In genomic region chr18:23626451-23627279, GRCh38 we compare ENCODE assay signal across 13 cellular contexts. TPM values are rescaled to one million over a fixed set of nuclear protein-coding genes. Genes with fewer than 3 reads are reported as not detected.
DNase-seq lines count a peak whose midpoint lies in the region; ATAC-seq, FAIRE-seq and TF ChIP-seq lines count a peak whose summit lies in the region.
"Had no signal": no experiment of that assay in that cellular context is flagged by ENCODE, and none has a peak within 500 bp of the region (broad histone marks: within the 10 kb centered on the region; RNA-seq: fewer than 3 reads in every experiment).

No MANE protein-coding gene starts in this region.

- TF ChIP-seq CTCF in A549 (IDR thresholded peaks at IDR 0.05), result no peak
- no peak for TF ChIP-seq CTCF in HEK293 (tag by site-specific recombination; IDR thresholded peaks at IDR 0.05)

- intact Hi-C loops in activated T-helper 1 cell treated with anti-CD3 and anti-CD28 coated beads, Interleukin-12 subunit alpha, Interleukin-12 subunit beta, Interleukin-2, Interleukin-4 antibody, amounts not matched to agents 30 ng/mL and 10 ng/mL and 1 ng/mL, durations not matched to agents 14 hours and 24 hours and 36 hours (cut with micrococcal nuclease), result no loop called here

- H3K4me1 ChIP-seq in A549, result peaks cover 67% of the 10 kb centered on the region
- H3K4me1 ChIP-seq in HEK293 (ENCODE audit: control insufficient read depth, insufficient read depth, low read length), result peaks cover 26% of the 10 kb centered on the region

- H3K4me1 Mint-ChIP-seq in activated T-helper 1 cell treated with anti-CD3 and anti-CD28 coated beads, Interleukin-12 subunit alpha, Interleukin-12 subunit beta, Interleukin-2, Interleukin-4 antibody, amounts not matched to agents 30 ng/mL and 10 ng/mL and 1 ng/mL, durations not matched to agents 14 hours and 24 hours and 36 hours (ENCODE audit: low read depth), result peaks cover 11% of the 10 kb centered on the region

- DNase-seq in A549 (ENCODE audit: low read depth in 1 of 2, low spot score in 1 of 2) (peak in 1 of 2 experiments; percentile 39), SW 1271 (lab: John Stamatoyannopoulos, UW) (peak; percentile 5 to 38), foreskin melanocyte (peak; percentile 15), NCI-H2227 (lab: John Stamatoyannopoulos, UW; ENCODE audit: unreplicated experiment) (no peak), GM12892 (ENCODE audit: insufficient read length) (no peak)
- DNase-seq in activated T-helper 1 cell treated with anti-CD3 and anti-CD28 coated beads, Interleukin-12 subunit alpha, Interleukin-12 subunit beta, Interleukin-2, Interleukin-4 antibody, amounts not matched to agents 30 ng/mL and 10 ng/mL and 1 ng/mL, durations not matched to agents 14 hours and 24 hours and 36 hours (ENCODE audit: low spot score), result no peak
- DNase-seq: activated naive CD4-positive, alpha-beta T cell; effector memory CD4-positive, alpha-beta T cell; NCI-H146; stimulated activated CD8-positive, alpha-beta memory T cell treated with anti-CD3 and anti-CD28 coated beads, Interleukin-4, amount 100 ng/mL, for 48 hours had no signal

- no peaks in the 10 kb centered on the region for H3K9me3 Mint-ChIP-seq in activated T-helper 1 cell treated with anti-CD3 and anti-CD28 coated beads, Interleukin-12 subunit alpha, Interleukin-12 subunit beta, Interleukin-2, Interleukin-4 antibody, amounts not matched to agents 30 ng/mL and 10 ng/mL and 1 ng/mL, durations not matched to agents 14 hours and 24 hours and 36 hours

- no peaks in the 10 kb centered on the region for H3K36me3 Mint-ChIP-seq in activated T-helper 1 cell treated with anti-CD3 and anti-CD28 coated beads, Interleukin-12 subunit alpha, Interleukin-12 subunit beta, Interleukin-2, Interleukin-4 antibody, amounts not matched to agents 30 ng/mL and 10 ng/mL and 1 ng/mL, durations not matched to agents 14 hours and 24 hours and 36 hours (ENCODE audit: low read depth)

- H3K9me3 ChIP-seq in A549, result no peaks in the 10 kb centered on the region
- H3K9me3 ChIP-seq in HEK293 (ENCODE audit: control insufficient read depth, insufficient read depth, low read depth, low read length), result no peaks in the 10 kb centered on the region
- H3K9me3 ChIP-seq: Peyer's patch had no signal

- 11% methylated on average over 4 of the region's 4 CpGs for WGBS in A549 (ENCODE audit: missing lambda C conversion rate)

- peak overlapping the region; percentile 71 for H3K4me2 ChIP-seq in A549

- H3K27ac ChIP-seq in A549, result peak overlapping the region; percentile 65 to 86
- peak overlapping the region; percentile 66 for H3K27ac ChIP-seq in HEK293 (ENCODE audit: extremely low read depth, low read depth, low read length)

- no peak overlapping the region for H3K27ac Mint-ChIP-seq in activated T-helper 1 cell treated with anti-CD3 and anti-CD28 coated beads, Interleukin-12 subunit alpha, Interleukin-12 subunit beta, Interleukin-2, Interleukin-4 antibody, amounts not matched to agents 30 ng/mL and 10 ng/mL and 1 ng/mL, durations not matched to agents 14 hours and 24 hours and 36 hours

- H3K4me3 ChIP-seq in A549 (no peak overlapping the region), HEK293 (ENCODE audit: low read depth, low read length) (no peak overlapping the region)
- H3K4me3 ChIP-seq: Peyer's patch had no signal

- POLR2A ChIA-PET in A549 (lab: Yijun Ruan, JAX) (interaction anchor here (0.6 to 1.0 kb wide), 2 partner anchors 76 to 1887 kb away, joined by 3 to 4 read pairs; no protein-coding TSS in a partner anchor), HEK293 (lab: Yijun Ruan, JAX) (interaction anchor here (0.6 to 1.7 kb wide), 2 partner anchors 63 to 67 kb away, joined by 3 to 4 read pairs; partner anchors contain the start of gene LAMA3)

- no peak for TF ChIP-seq RAD21 in A549 (conservative IDR thresholded peaks at IDR 0.05 in 1 of 2, IDR thresholded peaks at IDR 0.05 in 1 of 2)

- no peaks in the 10 kb centered on the region for H3K36me3 ChIP-seq in HEK293 (ENCODE audit: control insufficient read depth in 2 of 2, insufficient read depth in 1 of 2, low read length in 2 of 2)
- H3K36me3 ChIP-seq: Peyer's patch had no signal

- peaks cover 16% of the 10 kb centered on the region for H3K27me3 Mint-ChIP-seq in activated T-helper 1 cell treated with anti-CD3 and anti-CD28 coated beads, Interleukin-12 subunit alpha, Interleukin-12 subunit beta, Interleukin-2, Interleukin-4 antibody, amounts not matched to agents 30 ng/mL and 10 ng/mL and 1 ng/mL, durations not matched to agents 14 hours and 24 hours and 36 hours (ENCODE audit: insufficient read depth)

- H3K4me3 Mint-ChIP-seq in activated T-helper 1 cell treated with anti-CD3 and anti-CD28 coated beads, Interleukin-12 subunit alpha, Interleukin-12 subunit beta, Interleukin-2, Interleukin-4 antibody, amounts not matched to agents 30 ng/mL and 10 ng/mL and 1 ng/mL, durations not matched to agents 14 hours and 24 hours and 36 hours, result no peak overlapping the region

- 0 out of 5 replicates have a peak, but pooled peaks have one; percentile 12 to 27 for TF ChIP-seq EP300 in A549 (IDR thresholded peaks at IDR 0.05)

- TF ChIP-seq POLR2A in A549 (IDR thresholded peaks at IDR 0.05; ENCODE audit: low read length) (no peak), GM12892 (IDR thresholded peaks at IDR 0.05; ENCODE audit: low read depth, low read length) (no peak)

- ATAC-seq in A549 (no peak), GM21576 (IDR thresholded peaks at IDR 0.05; ENCODE audit: unreplicated experiment) (no peak)

- CTCF ChIA-PET in A549 (lab: Yijun Ruan, JAX) (interaction anchor here (0.8 to 6.7 kb wide), 9 partner anchors 9 to 194 kb away, joined by 3 to 74 read pairs (median 3); no protein-coding TSS in a partner anchor), HEK293 (lab: Yijun Ruan, JAX) (interaction anchor here (0.6 to 9.3 kb wide), 11 partner anchors 8 to 292 kb away, joined by 3 to 122 read pairs (median 3); no protein-coding TSS in a partner anchor)

- FAIRE-seq in A549 (lab: Jason Lieb, UNC) (no peak), GM12892 (lab: Jason Lieb, UNC) (no peak)

TF ChIP-seq in A549, 52 proteins besides CTCF, POLR2A, EP300 and RAD21 (continues in another document):
- TF ChIP-seq ESRRA (IDR thresholded peaks at IDR 0.05; ENCODE audit: borderline replicate concordance, low read length) (no peak), CEBPB (IDR thresholded peaks at IDR 0.05) (peak in 1 of 2 experiments; percentile 8; a peak in 1 of 4 replicates), KDM5A (IDR thresholded peaks at IDR 0.05) (no peak), MAX (IDR thresholded peaks at IDR 0.05) (peak; percentile 70; the same call in 1 of the 2 replicates), FOXS1 (CRISPR knock-in tag; IDR thresholded peaks at IDR 0.05) (no peak), SMC3 (IDR thresholded peaks at IDR 0.05) (no peak), MAZ (IDR thresholded peaks at IDR 0.05; ENCODE audit: borderline replicate concordance, low read depth, low read length) (no peak), KDM1A (IDR thresholded peaks at IDR 0.05; ENCODE audit: low read depth) (no peak), FOSL2 (IDR thresholded peaks at IDR 0.05) (no peak), FOSL2 (CRISPR knock-in tag; IDR thresholded peaks at IDR 0.05) (peak; percentile 37; the same call in 1 of the 2 replicates)

TF ChIP-seq in HEK293, 187 proteins besides CTCF, POLR2A, EP300 and RAD21 (continues in another document):
- no peak for TF ChIP-seq ZNF214 (tag by site-specific recombination; IDR thresholded peaks at IDR 0.05; ENCODE audit: borderline replicate concordance)

RNA-seq across cellular contexts. Expression of gene ANKRD29, which starts 36.0 kb away (rescaled TPM):
- polyA plus RNA-seq in A549 (2011; rRNA removed), result 25.2 and 25.4 TPM in 2 replicates
- 10.5 and 12.3 TPM in 2 replicates for polyA plus RNA-seq in A549 (2012; cell fraction: cytosol; rRNA removed)
- polyA plus RNA-seq in A549 (2012; cell fraction: nucleus; rRNA removed), result 13.5 and 15.5 TPM in 2 replicates
- polyA plus RNA-seq in A549 (2017; fragmentation: RNase III; extraction: RNeasy Plus Mini Kit Qiagen cat#74134 plus additional on column Dnase treatment), result 12.4 to 17.4 TPM (median 17.2 TPM) in 3 replicates
- 13.2 and 17.2 TPM in 2 replicates for polyA minus RNA-seq in A549 (2011; rRNA and poly(A)+ RNA removed)
- not detected in 2 replicates for total RNA-seq in activated T-helper 1 cell treated with anti-CD3 and anti-CD28 coated beads, Interleukin-12 subunit alpha, Interleukin-12 subunit beta, Interleukin-2, Interleukin-4 antibody, amounts not matched to agents 30 ng/mL and 10 ng/mL and 1 ng/mL, durations not matched to agents 14 hours and 24 hours and 36 hours
- 1.2 TPM for polyA plus RNA-seq in GM12892 (2012; ENCODE audit: missing spikeins)

RNA-seq across cellular contexts. Expression of gene NPC1, which starts 40.4 kb away (rescaled TPM):
- polyA plus RNA-seq in A549 (2011; rRNA removed), result 42.5 and 45.0 TPM in 2 replicates
- polyA plus RNA-seq in A549 (2012; cell fraction: cytosol; rRNA removed), result 31.4 and 37.2 TPM in 2 replicates
- polyA plus RNA-seq in A549 (2012; cell fraction: nucleus; rRNA removed), result 106 and 115 TPM in 2 replicates
- polyA plus RNA-seq in A549 (2017; fragmentation: RNase III; extraction: RNeasy Plus Mini Kit Qiagen cat#74134 plus additional on column Dnase treatment), result 56.9 to 69.2 TPM (median 61.4 TPM) in 3 replicates
- 121 and 124 TPM in 2 replicates for polyA minus RNA-seq in A549 (2011; rRNA and poly(A)+ RNA removed)
- total RNA-seq in activated T-helper 1 cell treated with anti-CD3 and anti-CD28 coated beads, Interleukin-12 subunit alpha, Interleukin-12 subunit beta, Interleukin-2, Interleukin-4 antibody, amounts not matched to agents 30 ng/mL and 10 ng/mL and 1 ng/mL, durations not matched to agents 14 hours and 24 hours and 36 hours, result 30.1 and 30.2 TPM in 2 replicates
- polyA plus RNA-seq in GM12892 (2012; ENCODE audit: missing spikeins), result 11.4 TPM

Comparison
In these comparisons a context has a peak if more than half of its experiments do, and no peak if none do; other contexts are left out.
1. DNase-seq: peak in SW 1271 (2 of 2) and foreskin melanocyte (single experiment); none in activated T-helper 1 cell treated with anti-CD3 and anti-CD28 coated beads, Interleukin-12 subunit alpha, Interleukin-12 subunit beta, Interleukin-2, Interleukin-4 antibody, amounts not matched to agents 30 ng/mL and 10 ng/mL and 1 ng/mL, durations not matched to agents 14 hours and 24 hours and 36 hours (single experiment), NCI-H2227 (single experiment) and GM12892 (single experiment).
2. Of the 5 proteins assayed by ChIP-seq in both HEK293 and A549: peak only in HEK293: none; only in A549: ZNF302; in both: none; in neither: 4.